3 cellular contexts compared by ENCODE assay signal in genomic region chr7:134527979-134528371, GRCh38.
TF ChIP-seq lines count a peak whose summit lies in the region.

No MANE protein-coding gene starts in this region.

TF ChIP-seq in A549, 52 proteins besides CTCF, POLR2A, EP300 and RAD21:
- no peak for TF ChIP-seq HES2 (IDR thresholded peaks at IDR 0.05)
- no peak for TF ChIP-seq RNF2 (IDR thresholded peaks at IDR 0.05; ENCODE audit: borderline replicate concordance, low read depth)
- no peak for TF ChIP-seq FOXS1 (CRISPR knock-in tag; IDR thresholded peaks at IDR 0.05)
- peak; percentile 4 to 72; a peak in 3 of 5 replicates for TF ChIP-seq JUN (IDR thresholded peaks at IDR 0.05)

TF ChIP-seq in IMR-90, 13 proteins besides CTCF, POLR2A, EP300 and RAD21:
- TF ChIP-seq SMC3 (IDR thresholded peaks at IDR 0.05; ENCODE audit: low read depth, low read length) (no peak), NFE2L2 (IDR thresholded peaks at IDR 0.05; ENCODE audit: low read depth, low read length) (no peak), MAZ (IDR thresholded peaks at IDR 0.05; ENCODE audit: borderline replicate concordance, low read depth, low read length) (no peak), USF2 (IDR thresholded peaks at IDR 0.05; ENCODE audit: low read depth, low read length) (no peak), RFX5 (IDR thresholded peaks at IDR 0.05; ENCODE audit: low read depth, low read length) (no peak), ELK1 (IDR thresholded peaks at IDR 0.05; ENCODE audit: borderline replicate concordance, low read depth, low read length) (no peak)

TF ChIP-seq in HepG2, 621 proteins besides CTCF, POLR2A, EP300 and RAD21:
- TF ChIP-seq TFAP4 (IDR thresholded peaks at IDR 0.05; ENCODE audit: borderline replicate concordance, low read depth): peak; percentile 44; the same call in 1 of the 2 replicates
- TF ChIP-seq SIX4 (CRISPR knock-in tag; IDR thresholded peaks at IDR 0.05): peak; percentile 80
- TF ChIP-seq AFF4 (CRISPR knock-in tag; IDR thresholded peaks at IDR 0.05): peak; percentile 60; the same call in 1 of the 2 replicates
- peak; percentile 60; the same call in 1 of the 2 replicates for TF ChIP-seq POLR2G (IDR thresholded peaks at IDR 0.05; ENCODE audit: low read depth, low read length)
- TF ChIP-seq SIX1 (CRISPR knock-in tag; IDR thresholded peaks at IDR 0.05; ENCODE audit: borderline replicate concordance): peak; percentile 95
- TF ChIP-seq NRL (CRISPR knock-in tag; IDR thresholded peaks at IDR 0.05; ENCODE audit: borderline replicate concordance): no peak
- TF ChIP-seq DR1 (CRISPR knock-in tag; IDR thresholded peaks at IDR 0.05): no peak
TF ChIP-seq in HepG2: peak in this region for 5.
